In genomic region chr5:176534640-176535039, GRCh38 we compare ENCODE assay signal across 8 cellular contexts. TPM values are rescaled to one million over a fixed set of nuclear protein-coding genes. Genes with fewer than 3 reads are reported as not detected.
A peak's percentile ranks its signal among the peaks of the same experiment; 100 is the strongest.
DNase-seq lines count a peak whose midpoint lies in the region; ATAC-seq and TF ChIP-seq lines count a peak whose summit lies in the region.

No MANE protein-coding gene starts in this region.

- no peak overlapping the region for H2AFZ ChIP-seq in neuronal stem cell (ENCODE audit: low read length)

- no peaks in the 10 kb centered on the region for H3K9me3 ChIP-seq in CD4-positive, alpha-beta memory T cell (ENCODE audit: control insufficient read depth in 1 of 2, low read length in 2 of 2)
- no peaks in the 10 kb centered on the region for H3K9me3 ChIP-seq in effector memory CD4-positive, alpha-beta T cell (ENCODE audit: control insufficient read depth, low read length)
- no peaks in the 10 kb centered on the region for H3K9me3 ChIP-seq in neuronal stem cell (replicated peaks in 1 of 2; ENCODE audit: control insufficient read depth in 2 of 2, insufficient read depth in 1 of 2, low read depth in 1 of 2, low read length in 2 of 2)

- peaks cover 18 to 52% of the 10 kb centered on the region in 2 donors for H3K36me3 Mint-ChIP-seq in CD4-positive, alpha-beta memory T cell

- no peak overlapping the region for H3K4me2 ChIP-seq in neuronal stem cell (ENCODE audit: insufficient read depth, low read length, poor library complexity, severe bottlenecking)

- no peak overlapping the region for H4K91ac ChIP-seq in neuronal stem cell (ENCODE audit: low read depth, low read length, poor library complexity)

- H2BK5ac ChIP-seq in neuronal stem cell (ENCODE audit: low read length), result no peak overlapping the region

- CTCF ChIA-PET in CD4-positive, alpha-beta memory T cell (lab: Charles Lee; ENCODE audit: partially characterized antibody), result interaction anchor here (0.9 to 3.1 kb wide), 11 partner anchors 9 to 870 kb away, joined by 3 to 33 read pairs (median 3); partner anchors contain the start of genes CLTB, FAF2 and KIAA1191

- peaks cover 35 to 72% (median 50%) of the 10 kb centered on the region in 4 donors for H3K4me1 Mint-ChIP-seq in CD4-positive, alpha-beta memory T cell

- H3K9ac ChIP-seq in neuronal stem cell (ENCODE audit: low read depth, low read length, poor library complexity), result no peak overlapping the region

- H3K27ac Mint-ChIP-seq in CD4-positive, alpha-beta memory T cell, result peak overlapping the region; percentile 96 to 100 (median 98)

- DNase-seq in CD4-positive, alpha-beta memory T cell, result peak in 1 of 5 donors; percentile 51
- no peak for DNase-seq in LNCaP clone FGC (ENCODE audit: low read depth)
- DNase-seq in effector memory CD4-positive, alpha-beta T cell, result no peak
- DNase-seq in neuronal stem cell (ENCODE audit: low spot score), result no peak
- no peak for DNase-seq in DMS153 treated with DMSO at 0.1 percent for 48 hours (lab: John Stamatoyannopoulos, UW; ENCODE audit: unreplicated experiment)
- DNase-seq in activated gamma-delta T cell treated with Interleukin-2 at 50 U/mL for 16 hours, result no peak

- peak overlapping the region; percentile 98 for H3K27ac ChIP-seq in CD4-positive, alpha-beta memory T cell (ENCODE audit: low read depth, low read length)
- peak overlapping the region; percentile 100 for H3K27ac ChIP-seq in effector memory CD4-positive, alpha-beta T cell (ENCODE audit: insufficient read depth, low read length, poor library complexity, severe bottlenecking)
- H3K27ac ChIP-seq in neuronal stem cell (replicated peaks; ENCODE audit: low read length), result no peak overlapping the region

- no peaks in the 10 kb centered on the region for H3K27me3 Mint-ChIP-seq in CD4-positive, alpha-beta memory T cell

- no peak overlapping the region for H3K14ac ChIP-seq in neuronal stem cell (ENCODE audit: low read length)

- H3K27me3 ChIP-seq in CD4-positive, alpha-beta memory T cell (ENCODE audit: insufficient read depth, low read length), result no peaks in the 10 kb centered on the region
- H3K27me3 ChIP-seq in effector memory CD4-positive, alpha-beta T cell (replicated peaks; ENCODE audit: control insufficient read depth, insufficient read depth, low read length, poor library complexity, severe bottlenecking), result no peaks in the 10 kb centered on the region
- no peaks in the 10 kb centered on the region for H3K27me3 ChIP-seq in neuronal stem cell (ENCODE audit: control insufficient read depth in 3 of 3, insufficient read depth in 3 of 3, low read depth in 1 of 3, low read length in 3 of 3)

- peaks cover 0 to 7% (median 0%) of the 10 kb centered on the region in 8 donors for H3K9me3 Mint-ChIP-seq in CD4-positive, alpha-beta memory T cell

- TF ChIP-seq CTCF in LNCaP clone FGC (IDR thresholded peaks at IDR 0.05; ENCODE audit: control insufficient read depth, extremely low read depth, insufficient read depth), result no peak

- H2BK15ac ChIP-seq in neuronal stem cell (ENCODE audit: low read length), result no peak overlapping the region

- H3K4me3 Mint-ChIP-seq in CD4-positive, alpha-beta memory T cell, result peak overlapping the region; percentile 97 to 100 (median 98)

- peaks cover 17% of the 10 kb centered on the region for H3K36me3 ChIP-seq in CD4-positive, alpha-beta memory T cell (ENCODE audit: insufficient read depth, low read length)
- peaks cover 20% of the 10 kb centered on the region for H3K36me3 ChIP-seq in effector memory CD4-positive, alpha-beta T cell (ENCODE audit: control insufficient read depth, insufficient read depth, low read length)
- H3K36me3 ChIP-seq in neuronal stem cell (replicated peaks in 1 of 2; ENCODE audit: control insufficient read depth in 2 of 2, insufficient read depth in 2 of 2, low read length in 2 of 2), result peaks cover 24 to 49% of the 10 kb centered on the region in 2 donors

- POLR2A ChIA-PET in CD4-positive, alpha-beta memory T cell (lab: Charles Lee; ENCODE audit: partially characterized antibody), result interaction anchor here (0.7 to 20.1 kb wide), 16 partner anchors 5 to 897 kb away, joined by 3 to 533 read pairs (median 14); partner anchors contain the start of genes CDHR2, CLTB, FAF2 and HIGD2A

- no peak overlapping the region for H3K23ac ChIP-seq in neuronal stem cell (ENCODE audit: low read depth, low read length, poor library complexity)

- H3K4me3 ChIP-seq in CD4-positive, alpha-beta memory T cell (ENCODE audit: low read length in 2 of 2), result peak overlapping the region; percentile 89 to 100
- H3K4me3 ChIP-seq in LNCaP clone FGC (ENCODE audit: low read depth, low read length), result peak overlapping the region; percentile 22
- H3K4me3 ChIP-seq in effector memory CD4-positive, alpha-beta T cell (ENCODE audit: insufficient read depth, low read depth, low read length, poor library complexity, severe bottlenecking), result peak overlapping the region; percentile 95
- H3K4me3 ChIP-seq in neuronal stem cell (ENCODE audit: low read length in 2 of 2), result peak overlapping the region; percentile 13 to 92

- ATAC-seq in HG02623 (IDR thresholded peaks at IDR 0.05; ENCODE audit: unreplicated experiment) (no peak), HG02759 (IDR thresholded peaks at IDR 0.05; ENCODE audit: unreplicated experiment) (no peak)

- no peak overlapping the region for H2BK12ac ChIP-seq in neuronal stem cell (ENCODE audit: low read length)

- intact Hi-C loops in CD4-positive, alpha-beta memory T cell (cut with micrococcal nuclease), result loop anchor here (1.0 to 5.0 kb wide), 3 partner anchors 9 to 473 kb away; partner anchors contain the start of gene UIMC1

- H3K79me1 ChIP-seq in neuronal stem cell (ENCODE audit: low read depth, low read length), result peaks cover 23% of the 10 kb centered on the region

- no CpG with 5 or more reads among the region's 4 CpGs for WGBS in neuronal stem cell (ENCODE audit: extremely low coverage in 2 of 2, insufficient read length in 2 of 2, insufficient replicate concordance in 1 of 2), 2 donors

- peaks cover 71% of the 10 kb centered on the region for H3K4me1 ChIP-seq in CD4-positive, alpha-beta memory T cell (ENCODE audit: insufficient read depth, low read length)
- peaks cover 63% of the 10 kb centered on the region for H3K4me1 ChIP-seq in effector memory CD4-positive, alpha-beta T cell (ENCODE audit: control insufficient read depth, insufficient read depth, low read length, poor library complexity, severe bottlenecking)
- peaks cover 5 to 19% of the 10 kb centered on the region in 2 donors for H3K4me1 ChIP-seq in neuronal stem cell (ENCODE audit: control insufficient read depth in 2 of 2, insufficient read depth in 1 of 2, low read depth in 1 of 2, low read length in 2 of 2)

- no peak overlapping the region for H3K4ac ChIP-seq in neuronal stem cell (ENCODE audit: low read length)

- H2BK120ac ChIP-seq in neuronal stem cell (ENCODE audit: low read depth, low read length), result no peak overlapping the region

- H4K8ac ChIP-seq in neuronal stem cell (ENCODE audit: low read depth, low read length), result no peak overlapping the region

- no peak overlapping the region for H2AK5ac ChIP-seq in neuronal stem cell (ENCODE audit: low read depth, low read length)

- no peak overlapping the region for H3K18ac ChIP-seq in neuronal stem cell (ENCODE audit: low read length)

RNA-seq across cellular contexts. Expression of gene RNF44, which starts 2.6 kb away (rescaled TPM):
- 100 to 1,000 TPM; 247 to 262 TPM for total RNA-seq in CD4-positive, alpha-beta memory T cell
- 1 to 10 TPM; 1.1 to 7.1 TPM for polyA plus RNA-seq in CD4-positive, alpha-beta memory T cell
- polyA plus RNA-seq in neuronal stem cell (2013, experiment 1 of 2), result 77.9 TPM
- 78.0 TPM for polyA plus RNA-seq in neuronal stem cell (2013, experiment 2 of 2)

RNA-seq across cellular contexts. Expression of gene CDHR2, which starts 14.5 kb away (rescaled TPM):
- 1 to 10 TPM; 2.9 TPM for total RNA-seq in CD4-positive, alpha-beta memory T cell
- polyA plus RNA-seq in CD4-positive, alpha-beta memory T cell, result not detected
- polyA plus RNA-seq in neuronal stem cell (2013, experiment 1 of 2), result 0.01 TPM
- 0.01 TPM for polyA plus RNA-seq in neuronal stem cell (2013, experiment 2 of 2)

Comparison
In these comparisons a context has a peak if more than half of its experiments do, and no peak if none do; other contexts are left out.
1. H3K4me3 ChIP-seq: peak in every context shown above with its lines; median percentile 95 in effector memory CD4-positive, alpha-beta T cell; 94 in CD4-positive, alpha-beta memory T cell; 52 in neuronal stem cell; 22 in LNCaP clone FGC.